7 cellular contexts compared by ENCODE assay signal in the genomic region with DNA sequence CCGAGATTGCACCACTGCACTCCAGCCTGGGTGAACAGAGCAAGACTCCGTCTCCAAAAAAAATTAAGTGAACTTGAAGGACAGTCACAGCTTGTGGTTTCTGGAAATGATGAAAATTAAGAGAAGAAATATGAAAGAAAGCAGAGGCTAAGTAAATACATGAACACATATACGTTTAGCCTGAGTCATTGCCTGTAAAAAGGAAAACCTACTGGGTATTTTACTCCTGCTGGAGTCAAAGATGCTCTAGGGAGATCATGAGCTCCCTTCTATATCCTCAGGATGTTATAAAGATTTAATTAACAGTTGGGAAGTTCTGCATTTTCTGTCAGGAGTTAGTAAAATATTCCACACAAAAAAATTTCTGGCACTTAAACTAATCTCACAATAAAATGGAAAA. TPM values are rescaled to one million over a fixed set of nuclear protein-coding genes. Genes with fewer than 3 reads are reported as not detected.
"Had no signal": no experiment of that assay in that cellular context is flagged by ENCODE, and none has a peak within 500 bp of the region (broad histone marks: within the 10 kb centered on the region; RNA-seq: fewer than 3 reads in every experiment).

No MANE protein-coding gene starts in this region.

- H3K4me1 Mint-ChIP-seq: GM23338 had no signal

- H3K9me3 Mint-ChIP-seq: GM23338 had no signal

- H3K27ac ChIP-seq: HL-60 had no signal

- H2AFZ ChIP-seq: GM23338 had no signal

- H3K4me3 ChIP-seq: GM23338, K562 had no signal

- ATAC-seq: GM23338, HepG2, K562 had no signal

- H3K4me3 Mint-ChIP-seq: GM23338, H9 had no signal

- H3K4me2 ChIP-seq: GM23338 had no signal

- DNase-seq: H9, HCEC 1CT had no signal

- H3K27ac Mint-ChIP-seq: GM23338, H9 had no signal

RNA-seq across cellular contexts. Expression of gene TTC39A, which starts 43.5 kb away (rescaled TPM):
- total RNA-seq: HT1080 had no signal
